ENCODE assay signal across 1 cellular context in the genomic region with DNA sequence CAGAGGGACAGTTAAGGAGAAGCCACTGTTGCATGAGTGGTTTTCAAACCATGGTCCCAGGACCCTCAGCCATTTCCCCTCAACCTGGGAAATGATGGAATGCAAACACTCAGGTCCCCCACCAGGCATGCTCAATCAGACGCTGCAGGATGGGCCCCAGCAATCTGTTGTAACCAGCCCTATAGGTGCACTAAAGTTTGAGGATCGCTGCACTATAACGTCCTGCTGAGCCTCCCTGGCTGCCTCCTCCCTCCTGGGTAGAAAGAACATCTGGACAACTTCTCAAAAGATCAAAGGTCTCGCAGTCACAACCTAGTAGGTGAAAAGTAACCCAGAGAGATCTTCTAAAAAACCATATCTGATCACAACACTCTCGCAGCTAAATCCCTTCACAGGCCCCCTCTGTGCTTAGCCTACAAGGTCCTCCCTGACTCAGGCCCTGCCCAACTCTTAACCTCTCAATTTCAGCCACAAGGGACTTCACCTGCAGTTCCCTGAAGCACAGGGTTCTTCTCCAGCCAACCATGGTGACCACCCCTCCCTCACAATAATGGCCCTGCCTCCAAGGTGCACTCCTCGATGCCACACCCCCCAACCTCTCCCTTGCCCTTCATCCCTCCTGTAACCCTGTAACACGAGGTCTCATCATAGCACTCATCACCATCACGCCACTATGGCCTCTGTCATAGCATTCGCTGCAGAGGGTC.
TF ChIP-seq lines count a peak whose summit lies in the region.

No MANE protein-coding gene starts in this region.

TF ChIP-seq in GM12878, 131 proteins besides CTCF, POLR2A, EP300 and RAD21 (continued from another document):
- TF ChIP-seq, protein P1, sequence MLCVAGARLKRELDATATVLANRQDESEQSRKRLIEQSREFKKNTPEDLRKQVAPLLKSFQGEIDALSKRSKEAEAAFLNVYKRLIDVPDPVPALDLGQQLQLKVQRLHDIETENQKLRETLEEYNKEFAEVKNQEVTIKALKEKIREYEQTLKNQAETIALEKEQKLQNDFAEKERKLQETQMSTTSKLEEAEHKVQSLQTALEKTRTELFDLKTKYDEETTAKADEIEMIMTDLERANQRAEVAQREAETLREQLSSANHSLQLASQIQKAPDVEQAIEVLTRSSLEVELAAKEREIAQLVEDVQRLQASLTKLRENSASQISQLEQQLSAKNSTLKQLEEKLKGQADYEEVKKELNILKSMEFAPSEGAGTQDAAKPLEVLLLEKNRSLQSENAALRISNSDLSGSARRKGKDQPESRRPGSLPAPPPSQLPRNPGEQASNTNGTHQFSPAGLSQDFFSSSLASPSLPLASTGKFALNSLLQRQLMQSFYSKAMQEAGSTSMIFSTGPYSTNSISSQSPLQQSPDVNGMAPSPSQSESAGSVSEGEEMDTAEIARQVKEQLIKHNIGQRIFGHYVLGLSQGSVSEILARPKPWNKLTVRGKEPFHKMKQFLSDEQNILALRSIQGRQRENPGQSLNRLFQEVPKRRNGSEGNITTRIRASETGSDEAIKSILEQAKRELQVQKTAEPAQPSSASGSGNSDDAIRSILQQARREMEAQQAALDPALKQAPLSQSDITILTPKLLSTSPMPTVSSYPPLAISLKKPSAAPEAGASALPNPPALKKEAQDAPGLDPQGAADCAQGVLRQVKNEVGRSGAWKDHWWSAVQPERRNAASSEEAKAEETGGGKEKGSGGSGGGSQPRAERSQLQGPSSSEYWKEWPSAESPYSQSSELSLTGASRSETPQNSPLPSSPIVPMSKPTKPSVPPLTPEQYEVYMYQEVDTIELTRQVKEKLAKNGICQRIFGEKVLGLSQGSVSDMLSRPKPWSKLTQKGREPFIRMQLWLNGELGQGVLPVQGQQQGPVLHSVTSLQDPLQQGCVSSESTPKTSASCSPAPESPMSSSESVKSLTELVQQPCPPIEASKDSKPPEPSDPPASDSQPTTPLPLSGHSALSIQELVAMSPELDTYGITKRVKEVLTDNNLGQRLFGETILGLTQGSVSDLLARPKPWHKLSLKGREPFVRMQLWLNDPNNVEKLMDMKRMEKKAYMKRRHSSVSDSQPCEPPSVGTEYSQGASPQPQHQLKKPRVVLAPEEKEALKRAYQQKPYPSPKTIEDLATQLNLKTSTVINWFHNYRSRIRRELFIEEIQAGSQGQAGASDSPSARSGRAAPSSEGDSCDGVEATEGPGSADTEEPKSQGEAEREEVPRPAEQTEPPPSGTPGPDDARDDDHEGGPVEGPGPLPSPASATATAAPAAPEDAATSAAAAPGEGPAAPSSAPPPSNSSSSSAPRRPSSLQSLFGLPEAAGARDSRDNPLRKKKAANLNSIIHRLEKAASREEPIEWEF (IDR thresholded peaks at IDR 0.05; ENCODE audit: insufficient replicate concordance, low read depth, low read length): no peak
- no peak for TF ChIP-seq TCF7 (IDR thresholded peaks at IDR 0.05; ENCODE audit: borderline replicate concordance)
- TF ChIP-seq KDM1A (IDR thresholded peaks at IDR 0.05; ENCODE audit: borderline replicate concordance): no peak
- TF ChIP-seq ZNF384 (IDR thresholded peaks at IDR 0.05; ENCODE audit: borderline replicate concordance, low read depth, low read length): no peak
- TF ChIP-seq, protein P2, sequence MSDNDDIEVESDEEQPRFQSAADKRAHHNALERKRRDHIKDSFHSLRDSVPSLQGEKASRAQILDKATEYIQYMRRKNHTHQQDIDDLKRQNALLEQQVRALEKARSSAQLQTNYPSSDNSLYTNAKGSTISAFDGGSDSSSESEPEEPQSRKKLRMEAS (IDR thresholded peaks at IDR 0.05; ENCODE audit: low read depth, low read length): no peak
- TF ChIP-seq, protein P3, sequence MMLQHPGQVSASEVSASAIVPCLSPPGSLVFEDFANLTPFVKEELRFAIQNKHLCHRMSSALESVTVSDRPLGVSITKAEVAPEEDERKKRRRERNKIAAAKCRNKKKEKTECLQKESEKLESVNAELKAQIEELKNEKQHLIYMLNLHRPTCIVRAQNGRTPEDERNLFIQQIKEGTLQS (IDR thresholded peaks at IDR 0.05; ENCODE audit: borderline replicate concordance, extremely low read depth, low read depth, low read length): no peak
- TF ChIP-seq, protein P4, sequence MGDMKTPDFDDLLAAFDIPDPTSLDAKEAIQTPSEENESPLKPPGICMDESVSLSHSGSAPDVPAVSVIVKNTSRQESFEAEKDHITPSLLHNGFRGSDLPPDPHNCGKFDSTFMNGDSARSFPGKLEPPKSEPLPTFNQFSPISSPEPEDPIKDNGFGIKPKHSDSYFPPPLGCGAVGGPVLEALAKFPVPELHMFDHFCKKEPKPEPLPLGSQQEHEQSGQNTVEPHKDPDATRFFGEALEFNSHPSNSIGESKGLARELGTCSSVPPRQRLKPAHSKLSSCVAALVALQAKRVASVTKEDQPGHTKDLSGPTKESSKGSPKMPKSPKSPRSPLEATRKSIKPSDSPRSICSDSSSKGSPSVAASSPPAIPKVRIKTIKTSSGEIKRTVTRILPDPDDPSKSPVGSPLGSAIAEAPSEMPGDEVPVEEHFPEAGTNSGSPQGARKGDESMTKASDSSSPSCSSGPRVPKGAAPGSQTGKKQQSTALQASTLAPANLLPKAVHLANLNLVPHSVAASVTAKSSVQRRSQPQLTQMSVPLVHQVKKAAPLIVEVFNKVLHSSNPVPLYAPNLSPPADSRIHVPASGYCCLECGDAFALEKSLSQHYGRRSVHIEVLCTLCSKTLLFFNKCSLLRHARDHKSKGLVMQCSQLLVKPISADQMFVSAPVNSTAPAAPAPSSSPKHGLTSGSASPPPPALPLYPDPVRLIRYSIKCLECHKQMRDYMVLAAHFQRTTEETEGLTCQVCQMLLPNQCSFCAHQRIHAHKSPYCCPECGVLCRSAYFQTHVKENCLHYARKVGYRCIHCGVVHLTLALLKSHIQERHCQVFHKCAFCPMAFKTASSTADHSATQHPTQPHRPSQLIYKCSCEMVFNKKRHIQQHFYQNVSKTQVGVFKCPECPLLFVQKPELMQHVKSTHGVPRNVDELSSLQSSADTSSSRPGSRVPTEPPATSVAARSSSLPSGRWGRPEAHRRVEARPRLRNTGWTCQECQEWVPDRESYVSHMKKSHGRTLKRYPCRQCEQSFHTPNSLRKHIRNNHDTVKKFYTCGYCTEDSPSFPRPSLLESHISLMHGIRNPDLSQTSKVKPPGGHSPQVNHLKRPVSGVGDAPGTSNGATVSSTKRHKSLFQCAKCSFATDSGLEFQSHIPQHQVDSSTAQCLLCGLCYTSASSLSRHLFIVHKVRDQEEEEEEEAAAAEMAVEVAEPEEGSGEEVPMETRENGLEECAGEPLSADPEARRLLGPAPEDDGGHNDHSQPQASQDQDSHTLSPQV (IDR thresholded peaks at IDR 0.05): no peak
- TF ChIP-seq EZH2 (IDR thresholded peaks at IDR 0.05; ENCODE audit: borderline replicate concordance, control insufficient read depth, low read depth, low read length): no peak
- no peak for TF ChIP-seq ASH2L (IDR thresholded peaks at IDR 0.05; ENCODE audit: borderline replicate concordance, low read depth)
- 0 out of 2 replicates have a peak, but pooled peaks have one; percentile 34 for TF ChIP-seq BCL11A (IDR thresholded peaks at IDR 0.05; ENCODE audit: low read depth, low read length)
- TF ChIP-seq PAX8 (IDR thresholded peaks at IDR 0.05): no peak
- TF ChIP-seq CHD1 (IDR thresholded peaks at IDR 0.05; ENCODE audit: low read depth, low read length): no peak
- no peak for TF ChIP-seq SREBF1 (IDR thresholded peaks at IDR 0.05; ENCODE audit: low read length)
- no peak for TF ChIP-seq HCFC1 (IDR thresholded peaks at IDR 0.05; ENCODE audit: low read length)
- peak; percentile 75 for TF ChIP-seq IRF4 (IDR thresholded peaks at IDR 0.05; ENCODE audit: low read depth, low read length)
- TF ChIP-seq, protein P5, sequence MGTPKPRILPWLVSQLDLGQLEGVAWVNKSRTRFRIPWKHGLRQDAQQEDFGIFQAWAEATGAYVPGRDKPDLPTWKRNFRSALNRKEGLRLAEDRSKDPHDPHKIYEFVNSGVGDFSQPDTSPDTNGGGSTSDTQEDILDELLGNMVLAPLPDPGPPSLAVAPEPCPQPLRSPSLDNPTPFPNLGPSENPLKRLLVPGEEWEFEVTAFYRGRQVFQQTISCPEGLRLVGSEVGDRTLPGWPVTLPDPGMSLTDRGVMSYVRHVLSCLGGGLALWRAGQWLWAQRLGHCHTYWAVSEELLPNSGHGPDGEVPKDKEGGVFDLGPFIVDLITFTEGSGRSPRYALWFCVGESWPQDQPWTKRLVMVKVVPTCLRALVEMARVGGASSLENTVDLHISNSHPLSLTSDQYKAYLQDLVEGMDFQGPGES (IDR thresholded peaks at IDR 0.05): no peak
- TF ChIP-seq RELA (IDR thresholded peaks at IDR 0.05; ENCODE audit: borderline replicate concordance, partially characterized antibody): no peak
- no peak for TF ChIP-seq SMC3 (IDR thresholded peaks at IDR 0.05; ENCODE audit: borderline replicate concordance, low read length)
- no peak for TF ChIP-seq NR2C2 (IDR thresholded peaks at IDR 0.05; ENCODE audit: borderline replicate concordance, control insufficient read depth, insufficient read length, low read depth)
- TF ChIP-seq SMAD5 (IDR thresholded peaks at IDR 0.05; ENCODE audit: low read depth): no peak
